Comparison of ENCODE assay signal across 8 cellular contexts in the genomic region with DNA sequence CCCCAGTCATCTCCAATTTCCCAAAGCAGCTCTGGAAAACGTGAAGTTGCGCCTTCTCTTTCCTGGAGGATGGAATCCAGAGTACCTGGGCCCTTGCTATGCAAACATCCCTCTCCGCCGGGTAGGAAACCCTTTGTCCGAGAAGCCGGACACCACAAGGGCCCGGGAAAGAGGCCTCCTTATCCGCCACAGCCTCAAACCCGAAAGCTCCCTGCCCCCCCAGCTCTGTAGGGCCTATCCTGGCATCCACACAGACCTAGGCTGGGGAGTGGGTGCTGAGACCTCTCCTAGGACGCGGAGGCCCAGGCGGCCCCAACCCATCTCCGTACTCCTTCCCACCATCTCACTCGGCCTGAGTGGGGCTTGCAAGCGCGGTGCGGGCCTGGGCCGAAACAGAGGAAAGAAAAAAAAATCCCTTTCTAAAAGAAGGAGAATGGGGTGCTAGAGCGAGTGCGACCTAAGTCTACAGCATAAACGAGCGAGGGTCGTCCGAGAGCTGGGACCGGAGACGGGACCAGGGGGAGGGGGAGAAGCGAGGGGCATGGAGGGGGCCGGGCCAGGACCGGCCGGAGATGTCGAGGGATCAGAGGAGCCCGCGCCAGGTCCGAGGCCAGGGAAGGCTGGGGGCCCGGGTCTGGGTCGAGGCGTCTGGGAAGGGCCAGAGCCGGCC. TPM values are rescaled to one million over a fixed set of nuclear protein-coding genes. Genes with fewer than 3 reads are reported as not detected.
DNase-seq lines count a peak whose midpoint lies in the region; ATAC-seq and TF ChIP-seq lines count a peak whose summit lies in the region.

No MANE protein-coding gene starts in this region.

- DNase-seq in EH (ENCODE audit: low read depth) (peak; percentile 35), HCEC 1CT (peak; percentile 32), OCI-M1 (lab: John Stamatoyannopoulos, UW) (peak; percentile 61), left ventricle myocardium inferior (peak; percentile 19), posterior vena cava (ENCODE audit: low spot score) (peak; percentile 80), SIG-M5 treated with dmso at 0.1 percent for 504 hours (lab: John Stamatoyannopoulos, UW; ENCODE audit: unreplicated experiment) (no peak)
- DNase-seq in activated naive CD8-positive, alpha-beta T cell treated with anti-CD3 and anti-CD28 coated beads, Interleukin-2, amount 50 U/mL, for 24 hours = peak; percentile 42

- peak overlapping the region; percentile 100 for H3K27ac ChIP-seq in left ventricle myocardium inferior (replicated peaks)

- H3K36me3 Mint-ChIP-seq in activated naive CD8-positive, alpha-beta T cell treated with anti-CD3 and anti-CD28 coated beads, Interleukin-2, amount 50 U/mL, for 24 hours (ENCODE audit: low read depth) = peaks cover 26% of the 10 kb centered on the region

- H3K9me3 ChIP-seq in left ventricle myocardium inferior (replicated peaks) = no peaks in the 10 kb centered on the region

- no peaks in the 10 kb centered on the region for H3K27me3 ChIP-seq in left ventricle myocardium inferior (ENCODE audit: low read depth)

- peaks cover 66% of the 10 kb centered on the region for H3K4me1 Mint-ChIP-seq in activated naive CD8-positive, alpha-beta T cell treated with anti-CD3 and anti-CD28 coated beads, Interleukin-2, amount 50 U/mL, for 24 hours

- H3K4me1 ChIP-seq in left ventricle myocardium inferior = peaks cover 88% of the 10 kb centered on the region

- peak overlapping the region; percentile 98 for H3K4me3 ChIP-seq in left ventricle myocardium inferior

- intact Hi-C loops in left ventricle myocardium inferior (cut with micrococcal nuclease) (loop anchor here (10.0 kb wide), 1 partner anchor 91 kb away; no protein-coding TSS in a partner anchor), posterior vena cava (cut with DNase I) (loop anchor here in 1 of 2 donors (10.0 kb wide), 1 partner anchor 91 kb away; no protein-coding TSS in a partner anchor)

- no peaks in the 10 kb centered on the region for H3K36me3 ChIP-seq in left ventricle myocardium inferior

- ATAC-seq in activated naive CD8-positive, alpha-beta T cell treated with anti-CD3 and anti-CD28 coated beads, Interleukin-2, amount 50 U/mL, for 24 hours = peak; percentile 2
- ATAC-seq in HG02981 (IDR thresholded peaks at IDR 0.05; ENCODE audit: unreplicated experiment) = no peak

- no peak for TF ChIP-seq CTCF in left ventricle myocardium inferior (IDR thresholded peaks at IDR 0.05; ENCODE audit: borderline replicate concordance)

- no peaks in the 10 kb centered on the region for H3K9me3 Mint-ChIP-seq in activated naive CD8-positive, alpha-beta T cell treated with anti-CD3 and anti-CD28 coated beads, Interleukin-2, amount 50 U/mL, for 24 hours

- peak overlapping the region; percentile 96 for H3K4me3 Mint-ChIP-seq in activated naive CD8-positive, alpha-beta T cell treated with anti-CD3 and anti-CD28 coated beads, Interleukin-2, amount 50 U/mL, for 24 hours

- no peaks in the 10 kb centered on the region for H3K27me3 Mint-ChIP-seq in activated naive CD8-positive, alpha-beta T cell treated with anti-CD3 and anti-CD28 coated beads, Interleukin-2, amount 50 U/mL, for 24 hours

- H3K27ac Mint-ChIP-seq in activated naive CD8-positive, alpha-beta T cell treated with anti-CD3 and anti-CD28 coated beads, Interleukin-2, amount 50 U/mL, for 24 hours = peak overlapping the region; percentile 92

RNA-seq across cellular contexts. Expression of gene FBXW11, which starts 0.6 kb away (rescaled TPM):
- total RNA-seq in left ventricle myocardium inferior = 69.0 TPM
- 10 to 100 TPM; 47.8 to 55.5 TPM for total RNA-seq in posterior vena cava
